In genomic region chr5:62266573-62266972, GRCh38 we compare ENCODE assay signal across 16 cellular contexts. TPM values are rescaled to one million over a fixed set of nuclear protein-coding genes. Genes with fewer than 3 reads are reported as not detected.
DNase-seq lines count a peak whose midpoint lies in the region; ATAC-seq and TF ChIP-seq lines count a peak whose summit lies in the region.
"Had no signal": no experiment of that assay in that cellular context is flagged by ENCODE, and none has a peak within 500 bp of the region (broad histone marks: within the 10 kb centered on the region; RNA-seq: fewer than 3 reads in every experiment).

No MANE protein-coding gene starts in this region.

- H3K4me3 Mint-ChIP-seq in stimulated activated naive CD8-positive, alpha-beta T cell treated with anti-CD3 and anti-CD28 coated beads, Interleukin-15, Interleukin-2, amounts not matched to agents 100 ng/mL and 50 ng/mL, for 24 hours, result no peak overlapping the region
- no peak overlapping the region for H3K4me3 Mint-ChIP-seq in stimulated activated naive CD8-positive, alpha-beta T cell treated with anti-CD3 and anti-CD28 coated beads, Interleukin-15, amount 100 ng/mL, for 72 hours
- H3K4me3 Mint-ChIP-seq in WTC11 (no peak overlapping the region), mesothelial cell of epicardium (no peak overlapping the region)
- H3K4me3 Mint-ChIP-seq: B cell; CD4-positive, CD25-positive, alpha-beta regulatory T cell; CD8-positive, alpha-beta T cell; H9 had no signal

- H3K79me1 ChIP-seq in mesenchymal stem cell (replicated peaks; ENCODE audit: low read length, poor library complexity, severe bottlenecking), result no peaks in the 10 kb centered on the region

- H3K9ac ChIP-seq in mesenchymal stem cell (ENCODE audit: low read length), result no peak overlapping the region
- H3K9ac ChIP-seq: BLaER1 had no signal

- no peak for TF ChIP-seq CTCF in WTC11 (IDR thresholded peaks at IDR 0.05)
- TF ChIP-seq CTCF in mesothelial cell of epicardium (IDR thresholded peaks at IDR 0.05; ENCODE audit: unreplicated experiment), result no peak

- no peak overlapping the region for H2BK12ac ChIP-seq in mesenchymal stem cell (ENCODE audit: low read length in 2 of 2)

- H3K36me3 Mint-ChIP-seq in stimulated activated naive CD8-positive, alpha-beta T cell treated with anti-CD3 and anti-CD28 coated beads, Interleukin-15, Interleukin-2, amounts not matched to agents 100 ng/mL and 50 ng/mL, for 24 hours (ENCODE audit: low read depth), result no peaks in the 10 kb centered on the region
- no peaks in the 10 kb centered on the region for H3K36me3 Mint-ChIP-seq in WTC11
- H3K36me3 Mint-ChIP-seq in mesothelial cell of epicardium, result no peaks in the 10 kb centered on the region
- H3K36me3 Mint-ChIP-seq: CD4-positive, CD25-positive, alpha-beta regulatory T cell; CD8-positive, alpha-beta T cell had no signal

- H3K4me2 ChIP-seq in mesenchymal stem cell (ENCODE audit: low read length, poor library complexity, severe bottlenecking), result no peak overlapping the region
- H3K4me2 ChIP-seq: BLaER1 had no signal

- no peak for ATAC-seq in stimulated activated naive CD8-positive, alpha-beta T cell treated with anti-CD3 and anti-CD28 coated beads, Interleukin-15, amount 100 ng/mL, for 72 hours
- ATAC-seq in WTC11, result peak; percentile 39; the same call in 1 of the 2 replicates
- ATAC-seq: CD8-positive, alpha-beta T cell; HCT116 had no signal

- H3K27ac Mint-ChIP-seq in stimulated activated naive CD8-positive, alpha-beta T cell treated with anti-CD3 and anti-CD28 coated beads, Interleukin-15, Interleukin-2, amounts not matched to agents 100 ng/mL and 50 ng/mL, for 24 hours, result peak overlapping the region; percentile 61
- peak overlapping the region in 1 of 2 donors; percentile 27 for H3K27ac Mint-ChIP-seq in stimulated activated naive CD8-positive, alpha-beta T cell treated with anti-CD3 and anti-CD28 coated beads, Interleukin-15, amount 100 ng/mL, for 72 hours
- H3K27ac Mint-ChIP-seq in WTC11 (no peak overlapping the region), mesothelial cell of epicardium (no peak overlapping the region)
- H3K27ac Mint-ChIP-seq: B cell; CD4-positive, CD25-positive, alpha-beta regulatory T cell; CD8-positive, alpha-beta T cell had no signal

- peak overlapping the region; percentile 19 for H2AK5ac ChIP-seq in mesenchymal stem cell (ENCODE audit: low read length, severe bottlenecking)

- H3K18ac ChIP-seq in mesenchymal stem cell (ENCODE audit: low read depth in 1 of 2, low read length in 2 of 2), result no peak overlapping the region

- no peak overlapping the region for H4K8ac ChIP-seq in mesenchymal stem cell (ENCODE audit: low read length)

- no peaks in the 10 kb centered on the region for H3K36me3 ChIP-seq in mesenchymal stem cell (ENCODE audit: control insufficient read depth in 1 of 2, insufficient read depth in 2 of 2, low read depth in 1 of 2, low read length in 2 of 2)
- H3K36me3 ChIP-seq: BLaER1 had no signal

- no peak overlapping the region for H4K91ac ChIP-seq in mesenchymal stem cell (ENCODE audit: low read length)

- no peak overlapping the region for H3K14ac ChIP-seq in mesenchymal stem cell (ENCODE audit: low read length in 2 of 2)

- peaks cover 1% of the 10 kb centered on the region for H3K9me3 Mint-ChIP-seq in stimulated activated naive CD8-positive, alpha-beta T cell treated with anti-CD3 and anti-CD28 coated beads, Interleukin-15, Interleukin-2, amounts not matched to agents 100 ng/mL and 50 ng/mL, for 24 hours
- peaks cover 0 to 1% of the 10 kb centered on the region in 2 donors for H3K9me3 Mint-ChIP-seq in stimulated activated naive CD8-positive, alpha-beta T cell treated with anti-CD3 and anti-CD28 coated beads, Interleukin-15, amount 100 ng/mL, for 72 hours
- H3K9me3 Mint-ChIP-seq in WTC11 (peaks cover 5% of the 10 kb centered on the region), mesothelial cell of epicardium (no peaks in the 10 kb centered on the region)
- H3K9me3 Mint-ChIP-seq: CD4-positive, CD25-positive, alpha-beta regulatory T cell; CD8-positive, alpha-beta T cell; H9 had no signal

- H2AFZ ChIP-seq in mesenchymal stem cell (ENCODE audit: low read depth, low read length), result no peak overlapping the region

- no peaks in the 10 kb centered on the region for H3K9me3 ChIP-seq in mesenchymal stem cell (ENCODE audit: control insufficient read depth, low read length)
- H3K9me3 ChIP-seq: BLaER1 had no signal

- CTCF ChIA-PET in WTC11 (lab: Charles Lee), result no interaction called here

- WGBS in mesenchymal stem cell, result 93% methylated on average over 4 of the region's 4 CpGs

- peaks cover 37% of the 10 kb centered on the region for H3K4me1 Mint-ChIP-seq in stimulated activated naive CD8-positive, alpha-beta T cell treated with anti-CD3 and anti-CD28 coated beads, Interleukin-15, Interleukin-2, amounts not matched to agents 100 ng/mL and 50 ng/mL, for 24 hours (ENCODE audit: low read depth)
- H3K4me1 Mint-ChIP-seq in stimulated activated naive CD8-positive, alpha-beta T cell treated with anti-CD3 and anti-CD28 coated beads, Interleukin-15, amount 100 ng/mL, for 72 hours, result peaks cover 43% of the 10 kb centered on the region
- peaks cover 12% of the 10 kb centered on the region for H3K4me1 Mint-ChIP-seq in WTC11
- peaks cover 26% of the 10 kb centered on the region for H3K4me1 Mint-ChIP-seq in mesothelial cell of epicardium
- H3K4me1 Mint-ChIP-seq: B cell had no signal

- H3K4me1 ChIP-seq in mesenchymal stem cell (ENCODE audit: control insufficient read depth, insufficient read depth, low read depth, low read length), result no peaks in the 10 kb centered on the region

- DNase-seq in stimulated activated naive CD8-positive, alpha-beta T cell treated with anti-CD3 and anti-CD28 coated beads, Interleukin-15, amount 100 ng/mL, for 72 hours, result no peak
- DNase-seq in WTC11 (ENCODE audit: low spot score) (no peak), mesenchymal stem cell (no peak), COLO668 (lab: John Stamatoyannopoulos, UW; ENCODE audit: unreplicated experiment) (no peak), NCI-H128 (lab: John Stamatoyannopoulos, UW; ENCODE audit: unreplicated experiment) (no peak), mesothelial cell of epicardium (ENCODE audit: low spot score in 2 of 2, unreplicated experiment in 2 of 2) (no peak)
- DNase-seq: CD4-positive, CD25-positive, alpha-beta regulatory T cell; CD8-positive, alpha-beta T cell; DMS53; DND-41; H9 had no signal

- H3K27me3 ChIP-seq in mesenchymal stem cell (ENCODE audit: control insufficient read depth in 1 of 2, insufficient read depth in 1 of 2, low read length in 2 of 2), result no peaks in the 10 kb centered on the region
- H3K27me3 ChIP-seq: BLaER1 had no signal

- POLR2A ChIA-PET in WTC11 (lab: Charles Lee), result no interaction called here

- H2BK5ac ChIP-seq in mesenchymal stem cell (ENCODE audit: low read depth, low read length, poor library complexity, severe bottlenecking), result no peak overlapping the region

- no peak overlapping the region for H3K4ac ChIP-seq in mesenchymal stem cell (ENCODE audit: low read depth in 1 of 2, low read length in 2 of 2)

- H2BK15ac ChIP-seq in mesenchymal stem cell (ENCODE audit: low read depth, poor library complexity, severe bottlenecking), result no peak overlapping the region

- H3K27me3 Mint-ChIP-seq in stimulated activated naive CD8-positive, alpha-beta T cell treated with anti-CD3 and anti-CD28 coated beads, Interleukin-15, Interleukin-2, amounts not matched to agents 100 ng/mL and 50 ng/mL, for 24 hours, result no peaks in the 10 kb centered on the region
- no peaks in the 10 kb centered on the region for H3K27me3 Mint-ChIP-seq in stimulated activated naive CD8-positive, alpha-beta T cell treated with anti-CD3 and anti-CD28 coated beads, Interleukin-15, amount 100 ng/mL, for 72 hours
- no peaks in the 10 kb centered on the region for H3K27me3 Mint-ChIP-seq in WTC11 (ENCODE audit: low read depth)
- peaks cover under 1% of the 10 kb centered on the region for H3K27me3 Mint-ChIP-seq in mesothelial cell of epicardium (ENCODE audit: low read depth)
- H3K27me3 Mint-ChIP-seq: CD4-positive, CD25-positive, alpha-beta regulatory T cell had no signal

- no peak overlapping the region for H3K27ac ChIP-seq in mesenchymal stem cell (ENCODE audit: low read length, poor library complexity, severe bottlenecking)
- H3K27ac ChIP-seq: BLaER1, C4-2B had no signal

- no peak overlapping the region for H3K4me3 ChIP-seq in mesenchymal stem cell (ENCODE audit: insufficient read depth in 1 of 2, low read depth in 1 of 2, low read length in 2 of 2)
- H3K4me3 ChIP-seq: BLaER1 had no signal

- no peak overlapping the region for H3K23ac ChIP-seq in mesenchymal stem cell (ENCODE audit: low read length in 2 of 2)

- no peak overlapping the region for H2BK120ac ChIP-seq in mesenchymal stem cell (ENCODE audit: low read depth, low read length)

TF ChIP-seq in WTC11, 78 proteins besides CTCF, POLR2A, EP300 and RAD21 (continues in another document):
- TF ChIP-seq MAX (CRISPR knock-in tag; IDR thresholded peaks at IDR 0.05) (no peak), EMX1 (CRISPR knock-in tag; IDR thresholded peaks at IDR 0.05) (no peak), TP53 (CRISPR knock-in tag; IDR thresholded peaks at IDR 0.05) (no peak), ATF2 (CRISPR knock-in tag; IDR thresholded peaks at IDR 0.05; ENCODE audit: borderline replicate concordance, low read depth) (no peak), SOX15 (CRISPR knock-in tag; IDR thresholded peaks at IDR 0.05) (no peak), NFATC4 (CRISPR knock-in tag; IDR thresholded peaks at IDR 0.05) (no peak)

RNA-seq across cellular contexts. Expression of gene KIF2A, which starts 39.4 kb away (rescaled TPM):
- total RNA-seq in WTC11 (2021) (68.0 to 77.8 TPM (median 72.6 TPM) in 3 replicates), mesothelial cell of epicardium (54.4 to 59.0 TPM (median 56.9 TPM) in 3 replicates)
- polyA plus RNA-seq in mesenchymal stem cell (2013, experiment 1 of 2), result 47.4 TPM
- 45.1 TPM for polyA plus RNA-seq in mesenchymal stem cell (2013, experiment 2 of 2)
